ENCODE assay signal across 8 cellular contexts in the genomic region with DNA sequence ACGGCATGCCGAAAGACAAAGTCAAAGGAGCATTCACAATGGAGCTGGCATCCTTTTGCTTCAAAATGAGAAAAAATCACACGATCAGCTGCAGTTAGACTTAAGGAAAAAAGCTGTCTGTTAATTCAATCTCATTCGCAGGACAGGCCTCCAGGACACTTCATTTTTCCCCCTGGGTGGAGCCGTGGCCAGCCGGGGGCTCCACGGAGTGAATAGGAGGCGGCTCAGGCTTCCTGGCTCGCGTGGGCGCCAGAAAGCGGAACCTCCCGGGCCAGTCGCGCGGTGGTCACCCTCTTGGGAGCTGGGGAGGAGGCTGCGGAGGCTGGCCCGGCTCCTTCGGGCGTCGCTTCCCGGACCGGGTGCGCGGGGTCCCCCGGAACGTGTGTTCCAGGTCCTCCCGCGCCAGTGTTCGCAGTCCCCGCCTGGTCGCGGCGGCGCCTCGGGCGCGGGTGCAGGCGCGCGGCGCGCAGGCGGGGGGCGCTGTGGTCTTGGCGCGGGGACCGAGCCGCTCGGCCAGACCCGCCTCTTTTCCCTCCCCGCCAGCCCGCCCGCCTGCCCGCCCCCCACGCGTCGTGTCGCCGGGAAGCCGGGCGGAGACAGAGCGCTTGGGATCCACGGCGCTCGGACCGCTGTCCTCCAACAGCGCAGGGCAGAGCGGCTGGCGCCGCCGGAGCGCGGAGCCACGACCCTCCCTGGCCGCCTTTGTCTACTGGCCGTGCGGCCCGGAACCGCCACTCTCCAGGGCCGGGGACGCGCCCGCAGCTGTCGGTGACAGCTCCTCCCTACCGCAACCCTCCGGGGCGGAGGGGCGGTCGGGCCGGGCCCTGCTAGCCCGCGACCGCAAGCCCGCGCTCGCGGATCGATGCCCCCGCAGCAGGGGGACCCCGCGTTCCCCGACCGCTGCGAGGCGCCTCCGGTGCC. TPM values are rescaled to one million over a fixed set of nuclear protein-coding genes. Genes with fewer than 3 reads are reported as not detected.
DNase-seq lines count a peak whose midpoint lies in the region; FAIRE-seq and TF ChIP-seq lines count a peak whose summit lies in the region.

A gene (plus strand): TSS at position 599 of the 921 bp plus-strand sequence. CDS start 264 bp downstream, at position 863.

- peak; percentile 35 for DNase-seq in activated CD4-positive, CD25-positive, alpha-beta regulatory T cell treated with anti-CD3 and anti-CD28 coated beads, Interleukin-2, amount 50 U/mL, for 16 hours (ENCODE audit: low read depth, low spot score)
- no peak for DNase-seq in activated CD4-positive, CD25-positive, alpha-beta regulatory T cell (lab: John Stamatoyannopoulos, UW)
- DNase-seq in T-helper 1 cell (peak; percentile 33 to 69 (median 56)), ascending aorta (ENCODE audit: low spot score in 2 of 2) (peak; percentile 19 to 85), hepatic stellate cell (ENCODE audit: low spot score) (peak; percentile 24), putamen (ENCODE audit: low spot score) (peak; percentile 89), urothelium cell line (ENCODE audit: low spot score) (peak; percentile 88)

- TF ChIP-seq CTCF in LNCAP (IDR thresholded peaks at IDR 0.05) (peak; percentile 84), ascending aorta (IDR thresholded peaks at IDR 0.05) (peak; percentile 36 to 98 (median 49))

- no peaks in the 10 kb centered on the region for H3K9me3 ChIP-seq in ascending aorta

- H3K36me3 ChIP-seq in ascending aorta: peaks cover 0 to 19% of the 10 kb centered on the region in 2 donors

- H3K4me1 ChIP-seq in ascending aorta: peaks cover 3 to 21% of the 10 kb centered on the region in 2 donors

- H3K27me3 ChIP-seq in ascending aorta: no peaks in the 10 kb centered on the region

- peak within 1 kb of the TSS; percentile 96 to 97 for H3K27ac ChIP-seq in ascending aorta

- peak within 1 kb of the TSS; percentile 97 to 98 for H3K4me3 ChIP-seq in ascending aorta

- no peak for FAIRE-seq in urothelium cell line (lab: Jason Lieb, UNC)

- intact Hi-C loops in ascending aorta (cut with DNase I): loop anchor here (1.0 to 5.0 kb wide), 8 partner anchors 66 to 492 kb away; no protein-coding TSS in a partner anchor

RNA-seq across cellular contexts. Expression of the gene that starts here (rescaled TPM):
- total RNA-seq in ascending aorta: 27.7 TPM

Comparison
In these comparisons a context has a peak if more than half of its experiments do, and no peak if none do; other contexts are left out.
1. DNase-seq: peak in activated CD4-positive, CD25-positive, alpha-beta regulatory T cell treated with anti-CD3 and anti-CD28 coated beads, Interleukin-2, amount 50 U/mL, for 16 hours (single experiment), T-helper 1 cell (5 of 5), ascending aorta (2 of 2), hepatic stellate cell (single experiment), putamen (single experiment) and urothelium cell line (single experiment); none in activated CD4-positive, CD25-positive, alpha-beta regulatory T cell (0 of 4).